Comparison of ENCODE assay signal across 22 cellular contexts in genomic region chr20:34295284-34295683, GRCh38. TPM values are rescaled to one million over a fixed set of nuclear protein-coding genes. Genes with fewer than 3 reads are reported as not detected.
DNase-seq lines count a peak whose midpoint lies in the region; FAIRE-seq and TF ChIP-seq lines count a peak whose summit lies in the region.
"Had no signal": no experiment of that assay in that cellular context is flagged by ENCODE, and none has a peak within 500 bp of the region (broad histone marks: within the 10 kb centered on the region; RNA-seq: fewer than 3 reads in every experiment).

No MANE protein-coding gene starts in this region.

- DNase-seq in H7 (peak; percentile 40), HuH-7.5 (ENCODE audit: low spot score) (peak; percentile 15), endothelial cell (ENCODE audit: low spot score) (no peak), type B pancreatic cell (ENCODE audit: extremely low spot score, unreplicated experiment) (no peak), brain microvascular endothelial cell (no peak), HTR-8/SVneo (ENCODE audit: insufficient read length, low spot score) (no peak)
- no peak for DNase-seq in activated CD8-positive, alpha-beta memory T cell treated with anti-CD3 and anti-CD28 coated beads for 24 hours
- DNase-seq: C1 segment of cervical spinal cord; Caco-2; CD4-positive, CD25-positive, alpha-beta regulatory T cell; CD8-positive, alpha-beta T cell; DMS 273 treated with DMSO at 0.1 percent for 48 hours; EL; GDM1; GM23248 had no signal

- H3K27me3 ChIP-seq in H7 (ENCODE audit: control insufficient read depth, insufficient read depth, low read length) = no peaks in the 10 kb centered on the region
- no peaks in the 10 kb centered on the region for H3K27me3 ChIP-seq in brain microvascular endothelial cell (replicated peaks)

- H3K4me1 Mint-ChIP-seq in endothelial cell (ENCODE audit: unreplicated experiment) = peaks cover 18% of the 10 kb centered on the region
- peaks cover 13% of the 10 kb centered on the region for H3K4me1 Mint-ChIP-seq in type B pancreatic cell (ENCODE audit: unreplicated experiment)

- H3K9me3 Mint-ChIP-seq in endothelial cell (ENCODE audit: unreplicated experiment) (no peaks in the 10 kb centered on the region), type B pancreatic cell (no peaks in the 10 kb centered on the region)
- H3K9me3 Mint-ChIP-seq: CD4-positive, CD25-positive, alpha-beta regulatory T cell; CD8-positive, alpha-beta T cell had no signal

- H3K27ac Mint-ChIP-seq in endothelial cell (ENCODE audit: unreplicated experiment) = no peak overlapping the region
- peak overlapping the region; percentile 29 for H3K27ac Mint-ChIP-seq in type B pancreatic cell
- H3K27ac Mint-ChIP-seq: CD8-positive, alpha-beta T cell had no signal

- peaks cover 13% of the 10 kb centered on the region for H3K27me3 Mint-ChIP-seq in endothelial cell (ENCODE audit: unreplicated experiment)
- H3K27me3 Mint-ChIP-seq in type B pancreatic cell = no peaks in the 10 kb centered on the region
- H3K27me3 Mint-ChIP-seq: CD4-positive, CD25-positive, alpha-beta regulatory T cell had no signal

- no peak overlapping the region for H3K27ac ChIP-seq in brain microvascular endothelial cell
- H3K27ac ChIP-seq: GM23248 had no signal

- H3K4me3 Mint-ChIP-seq in endothelial cell (ENCODE audit: unreplicated experiment) (peak overlapping the region; percentile 31), type B pancreatic cell (no peak overlapping the region)
- H3K4me3 Mint-ChIP-seq: CD4-positive, CD25-positive, alpha-beta regulatory T cell; CD8-positive, alpha-beta T cell had no signal

- TF ChIP-seq CTCF in endothelial cell (IDR thresholded peaks at IDR 0.05; ENCODE audit: unreplicated experiment) (no peak), type B pancreatic cell (conservative IDR thresholded peaks at IDR 0.05) (no peak), brain microvascular endothelial cell (IDR thresholded peaks at IDR 0.05; ENCODE audit: low read depth, low read length, missing control alignments) (no peak)

- H3K36me3 ChIP-seq in H7 (replicated peaks; ENCODE audit: control insufficient read depth, insufficient read depth, low read length) (peaks cover 50% of the 10 kb centered on the region), brain microvascular endothelial cell (replicated peaks) (peaks cover 36% of the 10 kb centered on the region)

- in situ Hi-C loops in brain microvascular endothelial cell (cut with HindIII; ENCODE audit: low pct_ligation_motif_present, low sequenced_read_pairs) = no loop called here

- H3K36me3 Mint-ChIP-seq in endothelial cell (ENCODE audit: low read depth, unreplicated experiment) = peaks cover 47% of the 10 kb centered on the region
- peaks cover 37% of the 10 kb centered on the region for H3K36me3 Mint-ChIP-seq in type B pancreatic cell

- no peak for FAIRE-seq in HTR-8/SVneo (lab: Jason Lieb, UNC)
- FAIRE-seq: D721Med, GM19239 had no signal

- H3K4me3 ChIP-seq in H7 (ENCODE audit: insufficient read depth, low read depth, low read length) (no peak overlapping the region), brain microvascular endothelial cell (ENCODE audit: low read depth, low read length) (no peak overlapping the region)
- H3K4me3 ChIP-seq: GM12878, GM23248, HAP-1 had no signal

RNA-seq across cellular contexts. Expression of gene AHCY, which starts 7.9 kb away (rescaled TPM):
- 331 and 361 TPM in 2 replicates for total RNA-seq in H7 (2014; rRNA removed; shearing (Covaris generic))
- total RNA-seq in endothelial cell (ENCODE audit: unreplicated experiment) = 165 TPM
- total RNA-seq in type B pancreatic cell (ENCODE audit: low replicate concordance) = 242 and 342 TPM in 2 replicates

RNA-seq across cellular contexts. Expression of gene ASIP, which starts 54.1 kb away (rescaled TPM):
- not detected in 2 replicates for total RNA-seq in H7 (2014; rRNA removed; shearing (Covaris generic))
- not detected for total RNA-seq in endothelial cell (ENCODE audit: unreplicated experiment)
- total RNA-seq in type B pancreatic cell (ENCODE audit: low replicate concordance) = 1.1 TPM in 1 of 2 replicates, not detected in the other
- total RNA-seq: A172; A673; Caco-2; CD4-positive, CD25-positive, alpha-beta regulatory T cell; CD8-positive, alpha-beta T cell; GM12878; GM23248; H4 had no signal

Comparison
In these comparisons a context has a peak if more than half of its experiments do, and no peak if none do; other contexts are left out.
1. DNase-seq: peak in H7 (single experiment) and HuH-7.5 (single experiment); none in endothelial cell (single experiment), type B pancreatic cell (single experiment), brain microvascular endothelial cell (single experiment), activated CD8-positive, alpha-beta memory T cell treated with anti-CD3 and anti-CD28 coated beads for 24 hours (single experiment) and HTR-8/SVneo (single experiment).